ENCODE assay signal across 30 cellular contexts in genomic region chr6:96197241-96197640, GRCh38.
"Had no signal": no experiment of that assay in that cellular context is flagged by ENCODE, and none has a peak within 500 bp of the region (broad histone marks: within the 10 kb centered on the region; RNA-seq: fewer than 3 reads in every experiment).

No MANE protein-coding gene starts in this region.

- H3K9me3 ChIP-seq: adrenal gland, body of pancreas, colonic mucosa, heart left ventricle, left lung, lower lobe of right lung, mucosa of descending colon, testis, transverse colon, uterus had no signal

- H3K27ac ChIP-seq: adrenal gland, body of pancreas, cardiac muscle cell, colonic mucosa, heart left ventricle, left lung, lower lobe of right lung, spleen, testis, transverse colon, uterus, VCaP had no signal

- H3K4me3 ChIP-seq: adrenal gland, body of pancreas, cardiac muscle cell, colonic mucosa, heart left ventricle, left lung, lower lobe of right lung, mucosa of descending colon, spleen, testis, transverse colon, uterus had no signal

- H3K36me3 Mint-ChIP-seq: activated naive CD8-positive, alpha-beta T cell treated with anti-CD3 and anti-CD28 coated beads for 36 hours had no signal

- H3K36me3 ChIP-seq: adrenal gland, cardiac muscle cell, colonic mucosa, heart left ventricle, left lung, lower lobe of right lung, spleen, transverse colon, uterus had no signal

- H3K27me3 ChIP-seq: adrenal gland, body of pancreas, cardiac muscle cell, colonic mucosa, heart left ventricle, left lung, spleen, testis, transverse colon, uterus had no signal

- ATAC-seq: activated CD4-positive, CD25-positive, alpha-beta regulatory T cell treated with anti-CD3 and anti-CD28 coated beads, Interleukin-2, amount 50 U/mL, for 24 hours; body of pancreas; heart left ventricle; left lung; lower lobe of right lung; mucosa of descending colon; right cardiac atrium; stimulated activated naive CD8-positive, alpha-beta T cell treated with anti-CD3 and anti-CD28 coated beads, Interleukin-15, Interleukin-2, amounts not matched to agents 100 U/mL and 50 U/mL, for 24 hours had no signal

- H3K4me1 ChIP-seq: adrenal gland, body of pancreas, colonic mucosa, heart left ventricle, left lung, lower lobe of right lung, spleen, testis, transverse colon, uterus had no signal

- H3K9me3 Mint-ChIP-seq: activated naive CD8-positive, alpha-beta T cell treated with anti-CD3 and anti-CD28 coated beads for 36 hours had no signal

- H3K4me3 Mint-ChIP-seq: activated naive CD4-positive, alpha-beta T cell treated with anti-CD3 and anti-CD28 coated beads for 36 hours; activated naive CD8-positive, alpha-beta T cell treated with anti-CD3 and anti-CD28 coated beads for 36 hours; activated T-helper 1 cell treated with anti-CD3 and anti-CD28 coated beads, Interleukin-12 subunit alpha, Interleukin-12 subunit beta, Interleukin-2, Interleukin-4 antibody, amounts not matched to agents 30 ng/mL and 10 ng/mL and 1 ng/mL, durations not matched to agents 14 hours and 24 hours and 36 hours; nephron; T-helper 1 cell treated with Interleukin-12 subunit alpha and Interleukin-12 subunit beta and Interleukin-4 antibody, amounts not matched to agents 30 μg/mL and 1 μg/mL, for 36 hours had no signal

- DNase-seq: activated CD4-positive, alpha-beta T cell treated with anti-CD3 and anti-CD28 coated beads for 48 hours; activated CD4-positive, alpha-beta T cell treated with anti-CD3 and anti-CD28 coated beads, Interleukin-2, amount 50 U/mL, for 48 hours; activated CD8-positive, alpha-beta memory T cell treated with anti-CD3 and anti-CD28 coated beads for 24 hours; activated effector memory CD4-positive, alpha-beta T cell treated with anti-CD3 and anti-CD28 coated beads, Interleukin-2, amount 50 U/mL, for 16 hours; activated naive CD4-positive, alpha-beta T cell treated with anti-CD3 and anti-CD28 coated beads for 36 hours; activated naive CD8-positive, alpha-beta T cell treated with anti-CD3 and anti-CD28 coated beads for 36 hours; adrenal gland; aorta; body of pancreas; cerebellar nuclear complex; colonic mucosa; effector CD8-positive, alpha-beta T cell; heart left ventricle; left lung; lower lobe of right lung; mucosa of descending colon; posterior cingulate gyrus; right cardiac atrium; spleen; stimulated activated naive CD8-positive, alpha-beta T cell treated with anti-CD3 and anti-CD28 coated beads, Interleukin-15, Interleukin-2, amounts not matched to agents 100 U/mL and 50 U/mL, for 24 hours; T-helper 9 cell; testis; transverse colon; uterus had no signal

- H3K4me1 Mint-ChIP-seq: activated naive CD8-positive, alpha-beta T cell treated with anti-CD3 and anti-CD28 coated beads for 36 hours; nephron had no signal

- H3K27me3 Mint-ChIP-seq: activated naive CD8-positive, alpha-beta T cell treated with anti-CD3 and anti-CD28 coated beads for 36 hours had no signal

- H3K27ac Mint-ChIP-seq: activated naive CD4-positive, alpha-beta T cell treated with anti-CD3 and anti-CD28 coated beads for 36 hours; activated naive CD8-positive, alpha-beta T cell treated with anti-CD3 and anti-CD28 coated beads for 36 hours; activated T-helper 1 cell treated with anti-CD3 and anti-CD28 coated beads, Interleukin-12 subunit alpha, Interleukin-12 subunit beta, Interleukin-2, Interleukin-4 antibody, amounts not matched to agents 30 ng/mL and 10 ng/mL and 1 ng/mL, durations not matched to agents 14 hours and 24 hours and 36 hours; T-helper 1 cell treated with Interleukin-12 subunit alpha and Interleukin-12 subunit beta and Interleukin-4 antibody, amounts not matched to agents 30 μg/mL and 1 μg/mL, for 36 hours had no signal
